ENCODE assay signal across 14 cellular contexts in the genomic region with DNA sequence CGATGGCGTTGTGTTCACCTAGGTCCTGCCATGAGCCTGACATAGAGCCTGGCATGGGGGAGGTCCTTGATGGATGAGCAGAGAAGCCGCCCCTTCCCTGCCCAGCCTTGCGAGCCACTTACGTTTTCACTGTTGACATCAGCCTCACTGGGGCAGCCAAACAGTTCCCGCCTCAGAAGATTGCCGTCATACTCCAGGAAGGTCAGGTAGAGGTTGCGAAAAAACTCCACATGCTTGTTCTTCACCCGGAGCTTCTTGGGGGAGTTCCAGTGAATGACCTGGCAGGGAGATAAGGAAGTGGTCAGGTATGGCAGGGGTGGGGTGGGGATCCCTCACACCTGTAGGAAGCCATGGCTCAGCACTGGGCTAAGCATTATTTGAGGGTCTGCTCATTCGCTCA.
"Had no signal": no experiment of that assay in that cellular context is flagged by ENCODE, and none has a peak within 500 bp of the region (broad histone marks: within the 10 kb centered on the region; RNA-seq: fewer than 3 reads in every experiment).

No MANE protein-coding gene starts in this region.

- H3K27ac ChIP-seq: ovary, tibial artery, vagina, WERI-Rb-1 had no signal

- H3K36me3 ChIP-seq: ovary, WERI-Rb-1 had no signal

- H3K4me3 ChIP-seq: ovary, tibial artery, vagina had no signal

- H3K4me1 ChIP-seq: tibial artery, vagina had no signal

- DNase-seq: activated CD4-positive, alpha-beta T cell treated with anti-CD3 and anti-CD28 coated beads for 1 hour; activated CD4-positive, alpha-beta T cell treated with anti-CD3 and anti-CD28 coated beads, Interleukin-2, amount 50 U/mL, for 4 hours; activated gamma-delta T cell; effector memory CD8-positive, alpha-beta T cell; foreskin fibroblast; mesendoderm; natural killer cell; ovary; retina; stimulated activated naive B cell treated with anti-CD40 and anti-IgM and Interleukin-4, amounts not matched to agents 10 μg/mL and 1 μg/mL and 100 μg/mL, for 72 hours; T-helper 17 cell; tibial artery; WERI-Rb-1 had no signal

- H3K27me3 ChIP-seq: ovary, tibial artery, vagina had no signal

- ATAC-seq: effector memory CD8-positive, alpha-beta T cell; natural killer cell; stimulated activated naive B cell treated with anti-CD40 and anti-IgM and Interleukin-4, amounts not matched to agents 10 μg/mL and 1 μg/mL and 100 μg/mL, for 72 hours; T-helper 17 cell had no signal

- H3K9me3 ChIP-seq: ovary, tibial artery, vagina had no signal
